9 cellular contexts compared by ENCODE assay signal in genomic region chr2:10412380-10412779, GRCh38. TPM values are rescaled to one million over a fixed set of nuclear protein-coding genes. Genes with fewer than 3 reads are reported as not detected.
A peak's percentile ranks its signal among the peaks of the same experiment; 100 is the strongest.
DNase-seq lines count a peak whose midpoint lies in the region; ATAC-seq, FAIRE-seq and TF ChIP-seq lines count a peak whose summit lies in the region.
"Had no signal": no experiment of that assay in that cellular context is flagged by ENCODE, and none has a peak within 500 bp of the region (broad histone marks: within the 10 kb centered on the region; RNA-seq: fewer than 3 reads in every experiment).

No MANE protein-coding gene starts in this region.

- peak; percentile 45 for FAIRE-seq in GM12891 (lab: Jason Lieb, UNC)

- TF ChIP-seq POLR2A in GM12891 (IDR thresholded peaks at IDR 0.05; ENCODE audit: low read depth, low read length) (no peak), uterus (IDR thresholded peaks at IDR 0.05) (no peak)

- H3K36me3 ChIP-seq in uterus, result no peaks in the 10 kb centered on the region

- no peak overlapping the region for H3K27ac Mint-ChIP-seq in stimulated activated effector memory CD8-positive, alpha-beta T cell treated with anti-CD3 and anti-CD28 coated beads, Interleukin-12 subunit alpha, Interleukin-12 subunit beta, amount 100 ng/mL, for 72 hours
- H3K27ac Mint-ChIP-seq: stimulated activated naive CD8-positive, alpha-beta T cell treated with anti-CD3 and anti-CD28 coated beads, Interleukin-15, Interleukin-2, amounts not matched to agents 100 ng/mL and 50 ng/mL, for 24 hours had no signal

- peaks cover 0 to 14% of the 10 kb centered on the region in 2 donors for H3K4me1 ChIP-seq in uterus

- no peaks in the 10 kb centered on the region for H3K9me3 ChIP-seq in uterus

- no peak overlapping the region for H3K4me3 Mint-ChIP-seq in stimulated activated effector memory CD8-positive, alpha-beta T cell treated with anti-CD3 and anti-CD28 coated beads, Interleukin-12 subunit alpha, Interleukin-12 subunit beta, amount 100 ng/mL, for 72 hours
- H3K4me3 Mint-ChIP-seq: stimulated activated naive CD8-positive, alpha-beta T cell treated with anti-CD3 and anti-CD28 coated beads, Interleukin-15, Interleukin-2, amounts not matched to agents 100 ng/mL and 50 ng/mL, for 24 hours had no signal

- H3K4me1 Mint-ChIP-seq in stimulated activated effector memory CD8-positive, alpha-beta T cell treated with anti-CD3 and anti-CD28 coated beads, Interleukin-12 subunit alpha, Interleukin-12 subunit beta, amount 100 ng/mL, for 72 hours, result peaks cover 36% of the 10 kb centered on the region

- no peaks in the 10 kb centered on the region for H3K9me3 Mint-ChIP-seq in stimulated activated effector memory CD8-positive, alpha-beta T cell treated with anti-CD3 and anti-CD28 coated beads, Interleukin-12 subunit alpha, Interleukin-12 subunit beta, amount 100 ng/mL, for 72 hours
- H3K9me3 Mint-ChIP-seq: stimulated activated naive CD8-positive, alpha-beta T cell treated with anti-CD3 and anti-CD28 coated beads, Interleukin-15, Interleukin-2, amounts not matched to agents 100 ng/mL and 50 ng/mL, for 24 hours had no signal

- intact Hi-C loops in uterus (cut with DNase I; ENCODE audit: low total_unique reads), result no loop called here

- H3K36me3 Mint-ChIP-seq in stimulated activated effector memory CD8-positive, alpha-beta T cell treated with anti-CD3 and anti-CD28 coated beads, Interleukin-12 subunit alpha, Interleukin-12 subunit beta, amount 100 ng/mL, for 72 hours, result peaks cover 70% of the 10 kb centered on the region

- TF ChIP-seq CTCF in cardiac fibroblast (IDR thresholded peaks at IDR 0.05; ENCODE audit: low read depth, low read length), result no peak
- no peak for TF ChIP-seq CTCF in uterus (IDR thresholded peaks at IDR 0.05)

- peak; percentile 38 for ATAC-seq in stimulated activated effector memory CD8-positive, alpha-beta T cell treated with anti-CD3 and anti-CD28 coated beads, Interleukin-12 subunit alpha, Interleukin-12 subunit beta, amount 100 ng/mL, for 72 hours

- no peaks in the 10 kb centered on the region for H3K27me3 ChIP-seq in uterus

- H3K27ac ChIP-seq in uterus, result peak overlapping the region in 1 of 2 donors; percentile 68

- H3K4me3 ChIP-seq in cardiac fibroblast (replicated peaks in 1 of 2; ENCODE audit: low read depth in 2 of 2, low read length in 2 of 2) (no peak overlapping the region), uterus (no peak overlapping the region)

- DNase-seq in ACHN, result peak; percentile 64
- no peak for DNase-seq in GM12891 (ENCODE audit: insufficient read length, low spot score)
- peak; percentile 11 for DNase-seq in MV-4-11 (lab: John Stamatoyannopoulos, UW)
- peak; percentile 50 to 71 for DNase-seq in cardiac fibroblast (ENCODE audit: low read depth in 2 of 2)
- peak in 1 of 2 donors; percentile 71 for DNase-seq in stimulated activated effector memory CD8-positive, alpha-beta T cell treated with anti-CD3 and anti-CD28 coated beads, Interleukin-12 subunit alpha, Interleukin-12 subunit beta, amount 100 ng/mL, for 72 hours (ENCODE audit: low spot score in 2 of 2)
- no peak for DNase-seq in AML-193 (lab: John Stamatoyannopoulos, UW)
- no peak for DNase-seq in NCI-H345 (lab: John Stamatoyannopoulos, UW)
- DNase-seq in uterus, result no peak

- in situ Hi-C loops in ACHN (cut with HindIII; ENCODE audit: low pct_ligation_motif_present, low pct_unique_long_range_greater_than_20kb, low sequenced_read_pairs), result loop anchor here (25.0 kb wide), 1 partner anchor 150 kb away; no protein-coding TSS in a partner anchor

TF ChIP-seq in GM12891, 5 proteins besides CTCF, POLR2A, EP300 and RAD21:
- TF ChIP-seq POLR2AphosphoS5 (IDR thresholded peaks at IDR 0.05; ENCODE audit: low read depth, low read length) (no peak), POU2F2 (IDR thresholded peaks at IDR 0.05; ENCODE audit: low read depth, low read length) (no peak), TAF1 (IDR thresholded peaks at IDR 0.05; ENCODE audit: low read depth, low read length) (no peak), SPI1 (IDR thresholded peaks at IDR 0.05; ENCODE audit: low read depth, low read length) (no peak), PAX5 (IDR thresholded peaks at IDR 0.05; ENCODE audit: insufficient read depth, low read length, severe bottlenecking) (no peak)

RNA-seq across cellular contexts. Expression of gene ODC1, which starts 35.7 kb away (rescaled TPM):
- polyA plus RNA-seq in GM12891 (2012; ENCODE audit: low read depth, missing spikeins), result 107 TPM
- total RNA-seq in uterus, result 100 to 1,000 TPM in 1 of 4 donors, 10 to 100 TPM in 3; 39.5 to 140 (median 57.6) TPM

Comparison
In these comparisons a context has a peak if more than half of its experiments do, and no peak if none do; other contexts are left out.
1. DNase-seq: peak in ACHN (single experiment), MV-4-11 (single experiment) and cardiac fibroblast (2 of 2); none in GM12891 (single experiment), AML-193 (0 of 2), NCI-H345 (single experiment) and uterus (0 of 2).